ENCODE assay signal across 24 cellular contexts in the genomic region with DNA sequence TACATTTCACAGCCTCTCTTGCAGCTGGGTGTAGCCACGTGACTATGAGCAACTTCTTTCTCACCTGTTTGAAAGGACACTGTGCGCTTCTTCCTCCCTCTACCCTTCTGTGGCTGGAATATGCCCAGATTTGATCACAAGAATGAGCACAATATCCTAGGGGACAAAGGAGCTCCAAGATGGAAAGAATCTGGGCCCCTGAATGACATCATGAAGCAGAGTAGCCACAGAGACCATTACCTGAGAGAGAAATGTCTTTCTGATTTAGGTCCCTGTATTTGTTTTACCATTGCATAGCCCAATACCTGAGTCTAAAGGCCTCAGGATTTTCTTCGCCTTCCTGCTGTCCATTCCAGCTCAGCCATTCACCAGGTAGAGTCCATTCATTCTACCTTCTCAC.
"Had no signal": no experiment of that assay in that cellular context is flagged by ENCODE, and none has a peak within 500 bp of the region (broad histone marks: within the 10 kb centered on the region; RNA-seq: fewer than 3 reads in every experiment).

No MANE protein-coding gene starts in this region.

- H3K27ac ChIP-seq: neutrophil, pancreas, psoas muscle, right lobe of liver, sigmoid colon, stomach, thoracic aorta, thyroid gland, tibial nerve, upper lobe of left lung, vagina had no signal

- DNase-seq: nephron progenitor cell; nucleus accumbens; pancreas; psoas muscle; right cardiac atrium; right lobe of liver; sigmoid colon; small intestine; stimulated activated CD4-positive, alpha-beta T cell treated with anti-CD3 and anti-CD28 coated beads, Interleukin-15, amount 100 ng/mL, for 24 hours; stimulated activated CD4-positive, alpha-beta T cell treated with anti-CD3 and anti-CD28 coated beads, Interleukin-2, amount 100 ng/mL, for 24 hours; stimulated activated CD4-positive, alpha-beta T cell treated with anti-CD3 and anti-CD28 coated beads, Interleukin-2, amount 100 ng/mL, for 48 hours; stimulated activated CD4-positive, alpha-beta T cell treated with anti-CD3 and anti-CD28 coated beads, Interleukin-4, amount 100 ng/mL, for 24 hours; stimulated activated naive B cell treated with anti-CD40 and anti-IgM and Interleukin-4, amounts not matched to agents 10 μg/mL and 1 μg/mL and 100 μg/mL, for 72 hours; stimulated activated naive CD4-positive, alpha-beta T cell treated with Interleukin-2 at 50 U/mL for 16 hours; stomach; thyroid gland; trophoblast cell; upper lobe of left lung had no signal

- H3K27me3 ChIP-seq: pancreas, right lobe of liver, sigmoid colon, stomach, thyroid gland, tibial nerve, upper lobe of left lung, vagina had no signal

- H3K36me3 ChIP-seq: neutrophil, pancreas, right lobe of liver, thoracic aorta, thyroid gland, upper lobe of left lung, vagina had no signal

- FAIRE-seq: pancreas, small intestine had no signal

- H3K9me3 ChIP-seq: neutrophil, pancreas, right lobe of liver, thyroid gland, vagina had no signal

- H3K4me1 ChIP-seq: pancreas, psoas muscle, right lobe of liver, sigmoid colon, stomach, thyroid gland, upper lobe of left lung, vagina had no signal

- ATAC-seq: natural killer cell treated with Interleukin-12 subunit alpha and Interleukin-12 subunit beta and Interleukin-15 and Interleukin-18, amount 100 ng/mL, for 72 hours; pancreas; psoas muscle; right cardiac atrium; right lobe of liver; stimulated activated effector memory CD8-positive, alpha-beta T cell treated with anti-CD3 and anti-CD28 coated beads, Interleukin-12 subunit alpha, Interleukin-12 subunit beta, amount 100 ng/mL, for 72 hours; stimulated activated naive B cell treated with anti-CD40 and anti-IgM and Interleukin-4, amounts not matched to agents 10 μg/mL and 1 μg/mL and 100 μg/mL, for 72 hours had no signal

- H3K4me3 ChIP-seq: pancreas, psoas muscle, right lobe of liver, sigmoid colon, stomach, thoracic aorta, thyroid gland, tibial nerve, upper lobe of left lung, vagina had no signal
